Comparison of ENCODE assay signal across 9 cellular contexts in genomic region chr19:10769533-10770491, GRCh38. TPM values are rescaled to one million over a fixed set of nuclear protein-coding genes. Genes with fewer than 3 reads are reported as not detected.
DNase-seq lines count a peak whose midpoint lies in the region; ATAC-seq and TF ChIP-seq lines count a peak whose summit lies in the region.
"Had no signal": no experiment of that assay in that cellular context is flagged by ENCODE, and none has a peak within 500 bp of the region (broad histone marks: within the 10 kb centered on the region; RNA-seq: fewer than 3 reads in every experiment).

No MANE protein-coding gene starts in this region.

- H3K27me3 ChIP-seq in left lung (no peaks in the 10 kb centered on the region), thyroid gland (no peaks in the 10 kb centered on the region)

- intact Hi-C loops in left lung (cut with DNase I) (loop anchor here in 1 of 2 donors (10.0 kb wide), 1 partner anchor 95 kb away; no protein-coding TSS in a partner anchor), thyroid gland (cut with DNase I) (loop anchor here (5.0 kb wide), 2 partner anchors 53 to 92 kb away; partner anchors contain the start of gene DNM2)

- ATAC-seq in left lung (peak; percentile 52), HG02759 (IDR thresholded peaks at IDR 0.05; ENCODE audit: unreplicated experiment) (no peak)

- H3K9me3 ChIP-seq in left lung (no peaks in the 10 kb centered on the region), thyroid gland (no peaks in the 10 kb centered on the region)

- H3K4me1 ChIP-seq in left lung (peaks cover 36 to 71% of the 10 kb centered on the region in 2 donors), thyroid gland (peaks cover 23 to 52% of the 10 kb centered on the region in 2 donors)

- TF ChIP-seq EP300 in Ishikawa (IDR thresholded peaks at IDR 0.05; ENCODE audit: borderline replicate concordance) = no peak

- TF ChIP-seq CTCF in left lung (IDR thresholded peaks at IDR 0.05) (no peak), thyroid gland (IDR thresholded peaks at IDR 0.05) (peak in 2 of 6 experiments; percentile 10 to 19)

- no peak for TF ChIP-seq POLR2A in thyroid gland (IDR thresholded peaks at IDR 0.05)

- H3K4me3 ChIP-seq in left lung = no peak overlapping the region
- no peak overlapping the region for H3K4me3 ChIP-seq in thyroid gland (replicated peaks in 1 of 3)

- 71 to 80% methylated on average over 21 of the region's 21 CpGs for WGBS in thyroid gland, 2 donors

- H3K36me3 ChIP-seq in left lung = peaks cover 0 to 44% of the 10 kb centered on the region in 2 donors
- peaks cover 9 to 18% of the 10 kb centered on the region in 2 donors for H3K36me3 ChIP-seq in thyroid gland

- in situ Hi-C loops in ACHN (cut with HindIII; ENCODE audit: low pct_ligation_motif_present, low pct_unique_long_range_greater_than_20kb, low sequenced_read_pairs) = no loop called here

- peak; percentile 54 for DNase-seq in ACHN
- DNase-seq in cerebellum (ENCODE audit: low spot score) = peak; percentile 77
- DNase-seq in left lung = no peak
- peak in 1 of 2 donors; percentile 33 for DNase-seq in thyroid gland
- DNase-seq in T1000 (lab: John Stamatoyannopoulos, UW) = no peak
- no peak for DNase-seq in GF-D8 (lab: John Stamatoyannopoulos, UW)
- DNase-seq: activated naive CD8-positive, alpha-beta T cell treated with anti-CD3 and anti-CD28 coated beads, Interleukin-2, amount 10 ng/mL, durations not matched to agents 7 days and 5 days had no signal

- peak; percentile 36; the same call in 1 of the 2 replicates for TF ChIP-seq RAD21 in Ishikawa (IDR thresholded peaks at IDR 0.05; ENCODE audit: low read depth)

- H3K27ac ChIP-seq in left lung (peak overlapping the region; percentile 56 to 69), thyroid gland (peak overlapping the region in 2 of 3 donors; percentile 51 to 65)

TF ChIP-seq in Ishikawa, 13 proteins besides CTCF, POLR2A, EP300 and RAD21:
- TF ChIP-seq TAF1 (IDR thresholded peaks at IDR 0.05; ENCODE audit: low read depth) (no peak), CEBPB (IDR thresholded peaks at IDR 0.05) (no peak), MAX (IDR thresholded peaks at IDR 0.05) (no peak)

RNA-seq across cellular contexts. Expression of gene DNM2, which starts 51.9 kb away (rescaled TPM):
- total RNA-seq in cerebellum = 67.1 TPM
- 100 to 1,000 TPM; 195 to 268 TPM for total RNA-seq in left lung
- total RNA-seq in thyroid gland = 100 to 1,000 TPM in 3 of 4 donors, 10 to 100 TPM in 1; 95.1 to 155 (median 120) TPM

Comparison
In these comparisons a context has a peak if more than half of its experiments do, and no peak if none do; other contexts are left out.
1. DNase-seq: peak in ACHN (single experiment) and cerebellum (single experiment); none in left lung (0 of 2), T1000 (single experiment) and GF-D8 (single experiment).